Comparison of ENCODE assay signal across 9 cellular contexts in the genomic region with DNA sequence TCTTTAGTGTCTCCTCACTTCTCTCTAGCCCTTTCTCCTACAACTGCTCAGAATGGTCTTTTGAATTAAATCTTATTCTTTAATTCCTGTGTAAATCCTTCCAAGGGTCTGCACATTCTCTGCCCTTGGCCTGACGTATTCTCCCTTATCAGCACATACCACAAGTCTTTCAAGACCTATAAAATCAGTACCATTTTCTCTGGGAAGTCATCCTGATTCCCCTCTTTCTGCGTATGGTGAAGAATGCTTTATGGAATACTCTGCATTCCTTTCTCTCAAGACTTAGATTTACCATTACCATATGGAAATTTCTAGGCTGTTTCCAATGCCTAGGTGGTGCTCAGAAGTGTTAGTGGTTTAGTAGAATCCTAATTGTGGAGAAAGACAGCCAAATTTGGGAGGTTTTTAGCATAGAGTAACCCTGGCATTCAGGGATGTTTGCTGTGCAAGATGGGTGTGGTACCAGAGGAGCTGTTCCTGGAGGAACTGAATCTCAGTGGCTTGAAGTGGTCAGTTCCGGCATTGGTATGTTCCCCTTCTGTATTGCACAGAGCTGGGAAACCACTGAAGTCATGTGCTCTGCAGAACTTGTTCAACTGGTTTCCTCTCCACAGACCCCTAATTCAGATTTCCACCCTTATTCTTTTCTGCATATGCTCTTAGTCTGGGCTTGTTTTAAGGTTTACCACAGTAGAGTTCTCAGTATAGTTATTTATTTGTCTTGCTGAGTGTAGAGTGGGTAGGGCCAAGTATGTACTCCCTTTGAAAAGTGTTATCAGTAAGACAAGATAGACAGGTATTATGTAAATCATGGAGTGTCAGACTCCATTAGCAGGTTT. TPM values are rescaled to one million over a fixed set of nuclear protein-coding genes. Genes with fewer than 3 reads are reported as not detected.
DNase-seq lines count a peak whose midpoint lies in the region; ATAC-seq, FAIRE-seq and TF ChIP-seq lines count a peak whose summit lies in the region.
"Had no signal": no experiment of that assay in that cellular context is flagged by ENCODE, and none has a peak within 500 bp of the region (broad histone marks: within the 10 kb centered on the region; RNA-seq: fewer than 3 reads in every experiment).

No MANE protein-coding gene starts in this region.

- H2AFZ ChIP-seq in K562 (ENCODE audit: low read depth, low read length) = no peak overlapping the region

- H3K4me1 Mint-ChIP-seq in T-helper 1 cell treated with Interleukin-12 subunit alpha and Interleukin-12 subunit beta and Interleukin-4 antibody, amounts not matched to agents 30 μg/mL and 1 μg/mL, for 36 hours (ENCODE audit: low read depth) = peaks cover 52% of the 10 kb centered on the region

- peak; percentile 85 for ATAC-seq in HG02642 (IDR thresholded peaks at IDR 0.05; ENCODE audit: poor library complexity, unreplicated experiment)
- ATAC-seq in K562 = peak; percentile 79
- peak; percentile 92 for ATAC-seq in left lung
- ATAC-seq in aorta (ENCODE audit: low FRiP score) = peak; percentile 78

- TF ChIP-seq CTCF in K562 (IDR thresholded peaks at IDR 0.05 in 2 of 3, conservative IDR thresholded peaks at IDR 0.05 in 1 of 3; ENCODE audit: insufficient read depth in 2 of 3, low read depth in 1 of 3, low read length in 3 of 3) = no peak
- TF ChIP-seq CTCF in left lung (IDR thresholded peaks at IDR 0.05) = no peak

- no peak for FAIRE-seq in K562 (lab: Jason Lieb, UNC)

- H3K27ac ChIP-seq in K562 (ENCODE audit: extremely low read depth, low read depth, low read length) (no peak overlapping the region), left lung (peak overlapping the region; percentile 81 to 88), aorta (ENCODE audit: low read depth in 1 of 2, low read length in 2 of 2) (peak overlapping the region; percentile 36 to 82)
- H3K27ac ChIP-seq: C4-2B had no signal

- WGBS in K562 (ENCODE audit: insufficient coverage, low coverage, missing lambda C conversion rate) = 10% methylated on average over 3 of the region's 3 CpGs
- 23% methylated on average over 3 of the region's 3 CpGs for WGBS in aorta, 2 donors

- CTCF ChIA-PET in K562 (lab: Yijun Ruan, JAX; ENCODE audit: low intra/inter-chr PET ratio) = interaction anchor here (0.6 kb wide), 1 partner anchor 172 kb away, joined by 3 read pairs; no protein-coding TSS in a partner anchor

- H3K9me3 ChIP-seq in K562 (replicated peaks; ENCODE audit: control insufficient read depth, insufficient read depth, low read depth, low read length) = no peaks in the 10 kb centered on the region
- H3K9me3 ChIP-seq in left lung = no peaks in the 10 kb centered on the region
- H3K9me3 ChIP-seq in aorta (ENCODE audit: control insufficient read depth, low read length) = no peaks in the 10 kb centered on the region

- H3K36me3 ChIP-seq in K562 (ENCODE audit: control insufficient read depth, insufficient read depth, low read length) (no peaks in the 10 kb centered on the region; the same call in 2 of the 3 replicates), left lung (no peaks in the 10 kb centered on the region), aorta (ENCODE audit: control insufficient read depth in 1 of 2, insufficient read depth in 2 of 2, low read length in 1 of 2) (no peaks in the 10 kb centered on the region)

- peaks cover 45% of the 10 kb centered on the region for H3K36me3 Mint-ChIP-seq in T-helper 1 cell treated with Interleukin-12 subunit alpha and Interleukin-12 subunit beta and Interleukin-4 antibody, amounts not matched to agents 30 μg/mL and 1 μg/mL, for 36 hours (ENCODE audit: low read depth)

- H3K9ac ChIP-seq in K562 (ENCODE audit: insufficient read depth in 1 of 2, low read depth in 2 of 2, low read length in 2 of 2) = no peak overlapping the region

- H3K9me1 ChIP-seq in K562 (ENCODE audit: control insufficient read depth, insufficient read depth, low read length) = no peaks in the 10 kb centered on the region

- TF ChIP-seq EP300 in K562 (IDR thresholded peaks at IDR 0.05; ENCODE audit: low read length) = no peak

- POLR2A ChIA-PET in K562 (lab: Yijun Ruan, JAX) = interaction anchor here (1.2 to 3.8 kb wide), 4 partner anchors 11 to 25 kb away, joined by 3 to 19 read pairs (median 10); partner anchors contain the start of gene IQGAP1

- H3K27ac Mint-ChIP-seq in T-helper 1 cell treated with Interleukin-12 subunit alpha and Interleukin-12 subunit beta and Interleukin-4 antibody, amounts not matched to agents 30 μg/mL and 1 μg/mL, for 36 hours = peak overlapping the region; percentile 74

- peaks cover 3% of the 10 kb centered on the region for H3K9me3 Mint-ChIP-seq in T-helper 1 cell treated with Interleukin-12 subunit alpha and Interleukin-12 subunit beta and Interleukin-4 antibody, amounts not matched to agents 30 μg/mL and 1 μg/mL, for 36 hours

- no TSS peak for BruUV-seq in K562 (replicated peaks; lab: Mats Ljungman, UMichigan)

- in situ Hi-C loops in K562 (cut with MboI) = no loop called here

- peaks cover 21% of the 10 kb centered on the region for H3K79me2 ChIP-seq in K562 (ENCODE audit: control insufficient read depth, insufficient read depth, low read length)

- H3K27me3 ChIP-seq in K562 (ENCODE audit: control insufficient read depth in 2 of 2, insufficient read depth in 2 of 2, low read length in 2 of 2) = no peaks in the 10 kb centered on the region
- no peaks in the 10 kb centered on the region for H3K27me3 ChIP-seq in left lung
- H3K27me3 ChIP-seq in aorta (ENCODE audit: control insufficient read depth in 1 of 2, insufficient read depth in 2 of 2, low read length in 1 of 2) = no peaks in the 10 kb centered on the region

- no peak for TF ChIP-seq POLR2A in K562 (conservative IDR thresholded peaks at IDR 0.05)

- H3K4me3 ChIP-seq in K562 (no peak overlapping the region), left lung (peak overlapping the region in 1 of 2 donors; percentile 15), aorta (ENCODE audit: low read length in 2 of 2) (no peak overlapping the region)

- no peak for DNase-seq in T-helper 1 cell
- peak; percentile 64 for DNase-seq in NCI-H2029 (lab: John Stamatoyannopoulos, UW)
- DNase-seq in K562 (ENCODE audit: extremely low read depth in 1 of 4, low spot score in 3 of 4) = no peak
- peak in 1 of 2 donors; percentile 75 for DNase-seq in left lung
- peak in 1 of 2 donors; percentile 61 for DNase-seq in aorta
- DNase-seq in hippocampal formation (lab: John Stamatoyannopoulos, UW) = no peak

- H3K4me3 Mint-ChIP-seq in T-helper 1 cell treated with Interleukin-12 subunit alpha and Interleukin-12 subunit beta and Interleukin-4 antibody, amounts not matched to agents 30 μg/mL and 1 μg/mL, for 36 hours = peak overlapping the region; percentile 40

- peaks cover 0 to 23% of the 10 kb centered on the region in 2 experiments; a peak in 4 of 5 replicates for H3K4me1 ChIP-seq in K562 (replicated peaks in 1 of 2; ENCODE audit: control insufficient read depth in 2 of 2, insufficient read depth in 2 of 2, low read length in 2 of 2)
- H3K4me1 ChIP-seq in left lung = peaks cover 42 to 79% of the 10 kb centered on the region in 2 donors
- peaks cover 3 to 21% of the 10 kb centered on the region in 2 donors for H3K4me1 ChIP-seq in aorta (ENCODE audit: control insufficient read depth in 1 of 2, insufficient read depth in 2 of 2, low read length in 2 of 2)

- H4K20me1 ChIP-seq in K562 (replicated peaks; ENCODE audit: control insufficient read depth, insufficient read depth, low read length) = no peaks in the 10 kb centered on the region

- H3K27me3 Mint-ChIP-seq in T-helper 1 cell treated with Interleukin-12 subunit alpha and Interleukin-12 subunit beta and Interleukin-4 antibody, amounts not matched to agents 30 μg/mL and 1 μg/mL, for 36 hours (ENCODE audit: low read depth) = no peaks in the 10 kb centered on the region

- H3K4me2 ChIP-seq in K562 (ENCODE audit: insufficient read depth, low read length) = no peak overlapping the region

- intact Hi-C loops in K562 (cut with micrococcal nuclease) (no loop called here), left lung (cut with DNase I) (no loop called here), aorta (cut with DNase I) (no loop called here)

- no peak for TF ChIP-seq RAD21 in K562 (CRISPR knock-in tag; conservative IDR thresholded peaks at IDR 0.05 in 1 of 2, IDR thresholded peaks at IDR 0.05 in 1 of 2)

TF ChIP-seq in K562, 482 proteins besides CTCF, POLR2A, EP300 and RAD21 (continues in another document):
- TF ChIP-seq ZNF79 (CRISPR knock-in tag; IDR thresholded peaks at IDR 0.05; ENCODE audit: low read depth) (no peak), ELF4 (CRISPR knock-in tag; IDR thresholded peaks at IDR 0.05) (no peak), CHD4 (IDR thresholded peaks at IDR 0.05; ENCODE audit: insufficient read depth, insufficient replicate concordance, low read depth, low read length, poor library complexity, severe bottlenecking) (no peak), HDAC2 (IDR thresholded peaks at IDR 0.05) (0 out of 2 replicates have a peak, but pooled peaks have one; percentile 13), CBFA2T3 (IDR thresholded peaks at IDR 0.05) (peak; percentile 46)

RNA-seq across cellular contexts. Expression of gene IQGAP1, which starts 24.5 kb away (rescaled TPM):
- total RNA-seq in K562 (2011; cell fraction: chromatin; rRNA removed; ENCODE audit: low replicate concordance) = 115 and 218 TPM in 2 replicates
- 41.1 and 55.2 TPM in 2 replicates for total RNA-seq in K562 (2011; cell fraction: nucleolus; rRNA removed)
- total RNA-seq in K562 (2011; cell fraction: nucleoplasm; rRNA removed) = 77.8 and 117 TPM in 2 replicates
- total RNA-seq in K562 (2014; rRNA removed) (67.1 and 76.0 TPM in 2 replicates), K562 (2014; rRNA removed; fragmentation: Illumina TruSeq; extraction: Trizol) (81.0 and 96.7 TPM in 2 replicates), K562 (2015; rRNA removed; fragmentation: Illumina TruSeq; extraction: Trizol) (143 and 150 TPM in 2 replicates), K562 (2021) (59.6 and 63.9 TPM in 2 replicates), left lung (100 to 1,000 TPM; 257 to 296 TPM), aorta (100 to 1,000 TPM; 273 to 297 TPM)
- polyA plus RNA-seq in K562 (2011; rRNA removed) (71.8 and 77.7 TPM in 2 replicates), K562 (2014; fragmentation: Illumina TruSeq; extraction: Trizol) (116 and 125 TPM in 2 replicates), K562 (2014; fragmentation: Nextera tagmentation; extraction: Ambion mirVana) (10 to 100 TPM; 37.6 to 38.7 TPM), K562 (2014; rRNA removed) (68.7 and 79.2 TPM in 2 replicates), aorta (100 to 1,000 TPM in 1 of 2 donors, 10 to 100 TPM in 1; 61.1 to 134 TPM)
- polyA plus RNA-seq in K562 (2011; cell fraction: cytosol; rRNA removed) = 29.0 and 29.2 TPM in 2 replicates
- polyA plus RNA-seq in K562 (2011; cell fraction: nucleus; rRNA removed) = 69.9 and 288 TPM in 2 replicates
- polyA plus RNA-seq in K562 (2012) = 56.8 and 73.8 TPM in 2 replicates
- polyA minus RNA-seq in K562 (2011; rRNA and poly(A)+ RNA removed) = 235 and 252 TPM in 2 replicates
- polyA minus RNA-seq in K562 (2011; cell fraction: cytosol; rRNA and poly(A)+ RNA removed) = 46.9 and 64.3 TPM in 2 replicates
- polyA minus RNA-seq in K562 (2011; cell fraction: nucleus; rRNA and poly(A)+ RNA removed) = 69.3 and 393 TPM in 2 replicates
